1 cellular context compared by ENCODE assay signal in the genomic region with DNA sequence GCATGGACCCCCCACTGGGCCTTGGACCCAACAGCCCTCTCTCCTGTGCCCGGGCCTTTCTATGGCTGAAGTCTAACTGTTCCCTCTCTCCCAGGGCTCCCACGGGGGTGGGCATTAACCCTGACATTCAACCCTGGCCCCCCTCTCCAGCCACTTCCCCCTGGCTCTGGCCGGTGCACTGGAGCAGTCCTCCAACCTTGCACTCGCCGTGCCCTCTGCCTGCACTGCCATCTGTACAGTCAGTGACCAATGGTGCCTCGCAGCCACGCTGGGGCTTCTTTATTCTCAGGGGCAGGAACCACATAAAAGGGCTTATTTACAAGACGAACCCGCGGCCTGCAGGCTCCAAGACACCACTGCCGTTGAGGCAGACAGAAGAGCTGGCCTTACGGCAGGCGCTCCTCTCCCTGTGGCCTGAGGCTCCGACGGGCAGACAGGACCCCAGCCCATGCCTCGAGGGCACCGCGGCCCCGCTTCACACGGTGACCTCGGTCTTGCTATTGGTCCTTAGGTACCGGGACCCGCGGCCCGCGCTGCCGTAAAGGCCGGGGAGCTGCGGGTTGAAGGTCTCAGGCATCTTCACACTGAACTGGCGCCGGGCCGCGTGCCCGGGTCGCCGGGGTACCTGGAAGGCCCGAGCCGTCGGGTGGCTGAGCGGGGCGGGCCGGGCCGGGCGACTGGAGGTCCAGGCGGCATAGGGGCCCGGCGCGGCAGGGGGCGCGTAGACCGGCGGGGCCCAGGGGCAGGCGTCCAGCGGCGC.
TF ChIP-seq lines count a peak whose summit lies in the region.

No MANE protein-coding gene starts in this region.

TF ChIP-seq in HEK293, 187 proteins besides CTCF, POLR2A, EP300 and RAD21 (continued from another document):
- TF ChIP-seq, protein P1, sequence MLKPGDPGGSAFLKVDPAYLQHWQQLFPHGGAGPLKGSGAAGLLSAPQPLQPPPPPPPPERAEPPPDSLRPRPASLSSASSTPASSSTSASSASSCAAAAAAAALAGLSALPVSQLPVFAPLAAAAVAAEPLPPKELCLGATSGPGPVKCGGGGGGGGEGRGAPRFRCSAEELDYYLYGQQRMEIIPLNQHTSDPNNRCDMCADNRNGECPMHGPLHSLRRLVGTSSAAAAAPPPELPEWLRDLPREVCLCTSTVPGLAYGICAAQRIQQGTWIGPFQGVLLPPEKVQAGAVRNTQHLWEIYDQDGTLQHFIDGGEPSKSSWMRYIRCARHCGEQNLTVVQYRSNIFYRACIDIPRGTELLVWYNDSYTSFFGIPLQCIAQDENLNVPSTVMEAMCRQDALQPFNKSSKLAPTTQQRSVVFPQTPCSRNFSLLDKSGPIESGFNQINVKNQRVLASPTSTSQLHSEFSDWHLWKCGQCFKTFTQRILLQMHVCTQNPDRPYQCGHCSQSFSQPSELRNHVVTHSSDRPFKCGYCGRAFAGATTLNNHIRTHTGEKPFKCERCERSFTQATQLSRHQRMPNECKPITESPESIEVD (tag by site-specific recombination; IDR thresholded peaks at IDR 0.05), result no peak
- TF ChIP-seq ZFP3 (tag by site-specific recombination; IDR thresholded peaks at IDR 0.05; ENCODE audit: low read depth) (no peak), ZNF747 (tag by site-specific recombination; IDR thresholded peaks at IDR 0.05) (no peak), IKZF3 (tag by site-specific recombination; IDR thresholded peaks at IDR 0.05) (no peak), ZNF24 (tag by site-specific recombination; IDR thresholded peaks at IDR 0.05) (no peak), ZNF354C (tag by site-specific recombination; IDR thresholded peaks at IDR 0.05; ENCODE audit: borderline replicate concordance, low read depth) (no peak), BCL11A (tag by site-specific recombination; IDR thresholded peaks at IDR 0.05; ENCODE audit: low read depth) (peak; percentile 14; the same call in 1 of the 2 replicates), ZNF473 (tag by site-specific recombination; IDR thresholded peaks at IDR 0.05) (no peak), ZNF626 (tag by site-specific recombination; IDR thresholded peaks at IDR 0.05) (no peak), KLF16 (tag by site-specific recombination; IDR thresholded peaks at IDR 0.05) (no peak), ZNF629 (tag by site-specific recombination; IDR thresholded peaks at IDR 0.05) (no peak)
- TF ChIP-seq, protein P2, sequence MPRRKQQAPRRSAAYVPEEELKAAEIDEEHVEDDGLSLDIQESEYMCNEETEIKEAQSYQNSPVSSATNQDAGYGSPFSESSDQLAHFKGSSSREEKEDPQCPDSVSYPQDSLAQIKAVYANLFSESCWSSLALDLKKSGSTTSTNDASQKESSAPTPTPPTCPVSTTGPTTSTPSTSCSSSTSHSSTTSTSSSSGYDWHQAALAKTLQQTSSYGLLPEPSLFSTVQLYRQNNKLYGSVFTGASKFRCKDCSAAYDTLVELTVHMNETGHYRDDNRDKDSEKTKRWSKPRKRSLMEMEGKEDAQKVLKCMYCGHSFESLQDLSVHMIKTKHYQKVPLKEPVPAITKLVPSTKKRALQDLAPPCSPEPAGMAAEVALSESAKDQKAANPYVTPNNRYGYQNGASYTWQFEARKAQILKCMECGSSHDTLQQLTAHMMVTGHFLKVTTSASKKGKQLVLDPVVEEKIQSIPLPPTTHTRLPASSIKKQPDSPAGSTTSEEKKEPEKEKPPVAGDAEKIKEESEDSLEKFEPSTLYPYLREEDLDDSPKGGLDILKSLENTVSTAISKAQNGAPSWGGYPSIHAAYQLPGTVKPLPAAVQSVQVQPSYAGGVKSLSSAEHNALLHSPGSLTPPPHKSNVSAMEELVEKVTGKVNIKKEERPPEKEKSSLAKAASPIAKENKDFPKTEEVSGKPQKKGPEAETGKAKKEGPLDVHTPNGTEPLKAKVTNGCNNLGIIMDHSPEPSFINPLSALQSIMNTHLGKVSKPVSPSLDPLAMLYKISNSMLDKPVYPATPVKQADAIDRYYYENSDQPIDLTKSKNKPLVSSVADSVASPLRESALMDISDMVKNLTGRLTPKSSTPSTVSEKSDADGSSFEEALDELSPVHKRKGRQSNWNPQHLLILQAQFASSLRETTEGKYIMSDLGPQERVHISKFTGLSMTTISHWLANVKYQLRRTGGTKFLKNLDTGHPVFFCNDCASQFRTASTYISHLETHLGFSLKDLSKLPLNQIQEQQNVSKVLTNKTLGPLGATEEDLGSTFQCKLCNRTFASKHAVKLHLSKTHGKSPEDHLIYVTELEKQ (tag by site-specific recombination; IDR thresholded peaks at IDR 0.05; ENCODE audit: borderline replicate concordance), result no peak
- TF ChIP-seq, protein P3, sequence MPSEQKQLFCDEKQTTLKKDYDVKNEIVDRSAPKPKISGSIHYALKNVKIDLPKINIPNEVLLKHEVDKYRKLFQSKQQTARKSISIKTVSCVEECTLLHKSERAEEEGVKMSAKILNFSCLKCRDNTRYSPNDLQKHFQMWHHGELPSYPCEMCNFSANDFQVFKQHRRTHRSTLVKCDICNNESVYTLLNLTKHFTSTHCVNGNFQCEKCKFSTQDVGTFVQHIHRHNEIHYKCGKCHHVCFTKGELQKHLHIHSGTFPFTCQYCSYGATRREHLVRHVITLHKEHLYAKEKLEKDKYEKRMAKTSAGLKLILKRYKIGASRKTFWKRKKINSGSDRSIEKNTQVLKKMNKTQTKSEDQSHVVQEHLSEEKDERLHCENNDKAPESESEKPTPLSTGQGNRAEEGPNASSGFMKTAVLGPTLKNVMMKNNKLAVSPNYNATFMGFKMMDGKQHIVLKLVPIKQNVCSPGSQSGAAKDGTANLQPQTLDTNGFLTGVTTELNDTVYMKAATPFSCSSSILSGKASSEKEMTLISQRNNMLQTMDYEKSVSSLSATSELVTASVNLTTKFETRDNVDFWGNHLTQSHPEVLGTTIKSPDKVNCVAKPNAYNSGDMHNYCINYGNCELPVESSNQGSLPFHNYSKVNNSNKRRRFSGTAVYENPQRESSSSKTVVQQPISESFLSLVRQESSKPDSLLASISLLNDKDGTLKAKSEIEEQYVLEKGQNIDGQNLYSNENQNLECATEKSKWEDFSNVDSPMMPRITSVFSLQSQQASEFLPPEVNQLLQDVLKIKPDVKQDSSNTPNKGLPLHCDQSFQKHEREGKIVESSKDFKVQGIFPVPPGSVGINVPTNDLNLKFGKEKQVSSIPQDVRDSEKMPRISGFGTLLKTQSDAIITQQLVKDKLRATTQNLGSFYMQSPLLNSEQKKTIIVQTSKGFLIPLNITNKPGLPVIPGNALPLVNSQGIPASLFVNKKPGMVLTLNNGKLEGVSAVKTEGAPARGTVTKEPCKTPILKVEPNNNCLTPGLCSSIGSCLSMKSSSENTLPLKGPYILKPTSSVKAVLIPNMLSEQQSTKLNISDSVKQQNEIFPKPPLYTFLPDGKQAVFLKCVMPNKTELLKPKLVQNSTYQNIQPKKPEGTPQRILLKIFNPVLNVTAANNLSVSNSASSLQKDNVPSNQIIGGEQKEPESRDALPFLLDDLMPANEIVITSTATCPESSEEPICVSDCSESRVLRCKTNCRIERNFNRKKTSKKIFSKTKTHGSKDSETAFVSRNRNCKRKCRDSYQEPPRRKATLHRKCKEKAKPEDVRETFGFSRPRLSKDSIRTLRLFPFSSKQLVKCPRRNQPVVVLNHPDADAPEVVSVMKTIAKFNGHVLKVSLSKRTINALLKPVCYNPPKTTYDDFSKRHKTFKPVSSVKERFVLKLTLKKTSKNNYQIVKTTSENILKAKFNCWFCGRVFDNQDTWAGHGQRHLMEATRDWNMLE (tag by site-specific recombination; conservative IDR thresholded peaks at IDR 0.05; ENCODE audit: low read depth), result no peak
- TF ChIP-seq, protein P4, sequence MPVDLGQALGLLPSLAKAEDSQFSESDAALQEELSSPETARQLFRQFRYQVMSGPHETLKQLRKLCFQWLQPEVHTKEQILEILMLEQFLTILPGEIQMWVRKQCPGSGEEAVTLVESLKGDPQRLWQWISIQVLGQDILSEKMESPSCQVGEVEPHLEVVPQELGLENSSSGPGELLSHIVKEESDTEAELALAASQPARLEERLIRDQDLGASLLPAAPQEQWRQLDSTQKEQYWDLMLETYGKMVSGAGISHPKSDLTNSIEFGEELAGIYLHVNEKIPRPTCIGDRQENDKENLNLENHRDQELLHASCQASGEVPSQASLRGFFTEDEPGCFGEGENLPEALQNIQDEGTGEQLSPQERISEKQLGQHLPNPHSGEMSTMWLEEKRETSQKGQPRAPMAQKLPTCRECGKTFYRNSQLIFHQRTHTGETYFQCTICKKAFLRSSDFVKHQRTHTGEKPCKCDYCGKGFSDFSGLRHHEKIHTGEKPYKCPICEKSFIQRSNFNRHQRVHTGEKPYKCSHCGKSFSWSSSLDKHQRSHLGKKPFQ (tag by site-specific recombination; IDR thresholded peaks at IDR 0.05), result no peak
